ENCODE assay signal across 1 cellular context in genomic region chr6:111607279-111607678, GRCh38.
A peak's percentile ranks its signal among the peaks of the same experiment; 100 is the strongest.
TF ChIP-seq lines count a peak whose summit lies in the region.

No MANE protein-coding gene starts in this region.

TF ChIP-seq in HepG2, 621 proteins besides CTCF, POLR2A, EP300 and RAD21 (continued from another document):
- TF ChIP-seq ZBTB14 (CRISPR knock-in tag; IDR thresholded peaks at IDR 0.05) = no peak
- no peak for TF ChIP-seq KDM4B (CRISPR knock-in tag; IDR thresholded peaks at IDR 0.05)
- no peak for TF ChIP-seq SOX6 (IDR thresholded peaks at IDR 0.05)
- 0 out of 2 replicates have a peak, but pooled peaks have one; percentile 37 for TF ChIP-seq SOX6 (CRISPR knock-in tag; IDR thresholded peaks at IDR 0.05)
- peak; percentile 48; the same call in 1 of the 2 replicates for TF ChIP-seq NR2F6 (IDR thresholded peaks at IDR 0.05)
- peak; percentile 47; the same call in 1 of the 2 replicates for TF ChIP-seq NR2F6 (CRISPR knock-in tag; IDR thresholded peaks at IDR 0.05)
- TF ChIP-seq ZNF572 (CRISPR knock-in tag; IDR thresholded peaks at IDR 0.05) = no peak
- TF ChIP-seq POGZ (CRISPR knock-in tag; IDR thresholded peaks at IDR 0.05) = peak; percentile 34; the same call in 1 of the 2 replicates
- TF ChIP-seq RCOR2 (CRISPR knock-in tag; IDR thresholded peaks at IDR 0.05) = no peak
- TF ChIP-seq DNMT3B (CRISPR knock-in tag; conservative IDR thresholded peaks at IDR 0.05) = no peak
- no peak for TF ChIP-seq MAFK (conservative IDR thresholded peaks at IDR 0.05 in 1 of 2, IDR thresholded peaks at IDR 0.05 in 1 of 2; ENCODE audit: low read length in 2 of 2)
- TF ChIP-seq ZNF503 (CRISPR knock-in tag; IDR thresholded peaks at IDR 0.05) = 0 out of 2 replicates have a peak, but pooled peaks have one; percentile 23
- no peak for TF ChIP-seq RFXAP (CRISPR knock-in tag; IDR thresholded peaks at IDR 0.05; ENCODE audit: borderline replicate concordance)
- no peak for TF ChIP-seq NFYB (CRISPR knock-in tag; IDR thresholded peaks at IDR 0.05)
- no peak for TF ChIP-seq HIC2 (CRISPR knock-in tag; IDR thresholded peaks at IDR 0.05; ENCODE audit: low read depth)
- no peak for TF ChIP-seq ZNF333 (CRISPR knock-in tag; IDR thresholded peaks at IDR 0.05; ENCODE audit: borderline replicate concordance)
- TF ChIP-seq FOXA3 (CRISPR knock-in tag; IDR thresholded peaks at IDR 0.05) = no peak
- TF ChIP-seq GPBP1L1 (CRISPR knock-in tag; IDR thresholded peaks at IDR 0.05) = no peak
- peak; percentile 58; the same call in 1 of the 2 replicates for TF ChIP-seq CEBPB (IDR thresholded peaks at IDR 0.05; ENCODE audit: borderline replicate concordance, low read depth, low read length)
- TF ChIP-seq CEBPG (CRISPR knock-in tag; IDR thresholded peaks at IDR 0.05) = peak; percentile 42
